In genomic region chr3:23821858-23822257, GRCh38 we compare ENCODE assay signal across 20 cellular contexts. TPM values are rescaled to one million over a fixed set of nuclear protein-coding genes. Genes with fewer than 3 reads are reported as not detected.
DNase-seq lines count a peak whose midpoint lies in the region; ATAC-seq and TF ChIP-seq lines count a peak whose summit lies in the region.
"Had no signal": no experiment of that assay in that cellular context is flagged by ENCODE, and none has a peak within 500 bp of the region (broad histone marks: within the 10 kb centered on the region; RNA-seq: fewer than 3 reads in every experiment).

No MANE protein-coding gene starts in this region.

- H3K9me3 ChIP-seq in HEK293 (ENCODE audit: control insufficient read depth, insufficient read depth, low read depth, low read length) (no peaks in the 10 kb centered on the region), Panc1 (ENCODE audit: control insufficient read depth, insufficient read depth, low read depth, low read length) (no peaks in the 10 kb centered on the region)

- peaks cover 34% of the 10 kb centered on the region for H3K36me3 Mint-ChIP-seq in stimulated activated memory B cell treated with anti-CD40 and anti-IgM and Interleukin-4, amounts not matched to agents 10 μg/mL and 1 μg/mL and 100 μg/mL, for 72 hours

- peaks cover 74% of the 10 kb centered on the region for H3K4me1 Mint-ChIP-seq in stimulated activated memory B cell treated with anti-CD40 and anti-IgM and Interleukin-4, amounts not matched to agents 10 μg/mL and 1 μg/mL and 100 μg/mL, for 72 hours

- H3K4me3 Mint-ChIP-seq in stimulated activated memory B cell treated with anti-CD40 and anti-IgM and Interleukin-4, amounts not matched to agents 10 μg/mL and 1 μg/mL and 100 μg/mL, for 72 hours, result no peak overlapping the region

- H3K9me3 Mint-ChIP-seq in stimulated activated memory B cell treated with anti-CD40 and anti-IgM and Interleukin-4, amounts not matched to agents 10 μg/mL and 1 μg/mL and 100 μg/mL, for 72 hours, result peaks cover 3% of the 10 kb centered on the region
- H3K9me3 Mint-ChIP-seq: CD4-positive, CD25-positive, alpha-beta regulatory T cell had no signal

- H3K27me3 ChIP-seq in Panc1 (ENCODE audit: control insufficient read depth, insufficient read depth, low read length), result no peaks in the 10 kb centered on the region
- no peaks in the 10 kb centered on the region for H3K27me3 ChIP-seq in mesendoderm (ENCODE audit: insufficient read depth, low read length, poor library complexity)

- CTCF ChIA-PET in HEK293 (lab: Yijun Ruan, JAX), result no interaction called here
- CTCF ChIA-PET in Panc1 (lab: Charles Lee), result no interaction called here

- no peak overlapping the region for H2BK15ac ChIP-seq in mesendoderm (replicated peaks; ENCODE audit: low read depth)

- H3K4me2 ChIP-seq in mesendoderm (ENCODE audit: low read length), result no peak overlapping the region

- intact Hi-C loops in Panc1 (cut with micrococcal nuclease; ENCODE audit: unreplicated experiment), result no loop called here

- H2BK120ac ChIP-seq in mesendoderm (ENCODE audit: low read depth, low read length), result no peak overlapping the region

- no peak overlapping the region for H3K9ac ChIP-seq in mesendoderm (ENCODE audit: low read length)

- BruUV-seq in Panc1 (replicated peaks; lab: Mats Ljungman, UMichigan), result no TSS peak

- no peak for TF ChIP-seq CTCF in HEK293 (tag by site-specific recombination; IDR thresholded peaks at IDR 0.05)
- no peak for TF ChIP-seq CTCF in Panc1 (IDR thresholded peaks at IDR 0.05)

- H4K8ac ChIP-seq in mesendoderm (ENCODE audit: low read depth, low read length), result peak overlapping the region; percentile 56

- in situ Hi-C loops in Panc1 (cut with HindIII; ENCODE audit: low pct_unique_long_range_greater_than_20kb, low sequenced_read_pairs), result no loop called here

- ATAC-seq in Panc1, result 0 out of 2 replicates have a peak, but pooled peaks have one; percentile 46
- ATAC-seq in stimulated activated memory B cell treated with anti-CD40 and anti-IgM and Interleukin-4, amounts not matched to agents 10 μg/mL and 1 μg/mL and 100 μg/mL, for 72 hours, result no peak
- ATAC-seq: GM12878 had no signal

- no peak for DNase-seq in Panc1 (ENCODE audit: low read depth, low spot score)
- no peak for DNase-seq in mesendoderm
- DNase-seq in substantia nigra (lab: John Stamatoyannopoulos, UW), result no peak
- no peak for DNase-seq in NCI-H226
- no peak for DNase-seq in NCI-H510A treated with DMSO at 0.1 percent for 48 hours (lab: John Stamatoyannopoulos, UW)
- DNase-seq: CD4-positive, CD25-positive, alpha-beta regulatory T cell; COR-L47; DMS79; H7; MM.1S; NCI-H1048; NCI-H1436 treated with DMSO at 0.1 percent for 48 hours; NCI-H2029 treated with DMSO at 0.1 percent for 48 hours; NCI-H446; NCI-H526 treated with DMSO at 0.1 percent for 48 hours; OCI-M1; Right ventricle myocardium superior had no signal

- H3K36me3 ChIP-seq in HEK293 (ENCODE audit: control insufficient read depth in 2 of 2, insufficient read depth in 1 of 2, low read length in 2 of 2) (peaks cover 0 to 14% of the 10 kb centered on the region in 2 experiments; a peak in 1 of 3 replicates), Panc1 (ENCODE audit: control insufficient read depth, insufficient read depth, low read length) (no peaks in the 10 kb centered on the region), mesendoderm (ENCODE audit: control insufficient read depth, insufficient read depth, low read length) (no peaks in the 10 kb centered on the region)

- no peak overlapping the region for H3K18ac ChIP-seq in mesendoderm (ENCODE audit: low read length)

- H2BK5ac ChIP-seq in mesendoderm (ENCODE audit: low read length), result no peak overlapping the region

- POLR2A ChIA-PET in HEK293 (lab: Yijun Ruan, JAX) (no interaction called here), Panc1 (lab: Charles Lee) (no interaction called here)

- H3K27ac Mint-ChIP-seq in stimulated activated memory B cell treated with anti-CD40 and anti-IgM and Interleukin-4, amounts not matched to agents 10 μg/mL and 1 μg/mL and 100 μg/mL, for 72 hours, result peak overlapping the region; percentile 11

- H3K23ac ChIP-seq in mesendoderm (ENCODE audit: low read length), result no peak overlapping the region

- H2AK5ac ChIP-seq in mesendoderm (ENCODE audit: low read length), result no peak overlapping the region

- peaks cover 41% of the 10 kb centered on the region for H3K79me2 ChIP-seq in mesendoderm (ENCODE audit: control insufficient read depth, insufficient read depth, low read length)

- no peak overlapping the region for H3K4ac ChIP-seq in mesendoderm (ENCODE audit: low read depth, low read length)

- H4K5ac ChIP-seq in mesendoderm (ENCODE audit: low read length), result no peak overlapping the region

- H3K79me1 ChIP-seq in mesendoderm (ENCODE audit: low read length), result peaks cover 19% of the 10 kb centered on the region

- H3K27me3 Mint-ChIP-seq in stimulated activated memory B cell treated with anti-CD40 and anti-IgM and Interleukin-4, amounts not matched to agents 10 μg/mL and 1 μg/mL and 100 μg/mL, for 72 hours, result no peaks in the 10 kb centered on the region
- H3K27me3 Mint-ChIP-seq: CD4-positive, CD25-positive, alpha-beta regulatory T cell had no signal

- no CpG with 5 or more reads among the region's 1 CpG for WGBS in mesendoderm (ENCODE audit: extremely low coverage, insufficient coverage, low lambda C conversion rate)

- H3K56ac ChIP-seq in mesendoderm (ENCODE audit: low read length), result no peak overlapping the region

- H3K4me1 ChIP-seq in HEK293 (ENCODE audit: control insufficient read depth, insufficient read depth, low read length) (peaks cover 12% of the 10 kb centered on the region), Panc1 (ENCODE audit: control insufficient read depth, insufficient read depth, low read length) (peaks cover 14% of the 10 kb centered on the region), mesendoderm (ENCODE audit: control insufficient read depth, low read depth, low read length) (peaks cover 3% of the 10 kb centered on the region)

- H3K27ac ChIP-seq in HEK293 (ENCODE audit: extremely low read depth, low read depth, low read length) (no peak overlapping the region), Panc1 (ENCODE audit: low read length) (no peak overlapping the region), mesendoderm (ENCODE audit: low read depth, low read length) (no peak overlapping the region), substantia nigra (ENCODE audit: low read depth, low read length, poor library complexity, severe bottlenecking) (no peak overlapping the region)

- H3K4me3 ChIP-seq in HEK293 (ENCODE audit: low read depth, low read length), result no peak overlapping the region
- H3K4me3 ChIP-seq in Panc1 (ENCODE audit: low read depth in 2 of 2, low read length in 2 of 2), result no peak overlapping the region
- H3K4me3 ChIP-seq in mesendoderm (ENCODE audit: low read length), result no peak overlapping the region
- H3K4me3 ChIP-seq: GM12878 had no signal

TF ChIP-seq in HEK293, 187 proteins besides CTCF, POLR2A, EP300 and RAD21:
- TF ChIP-seq ZNF266 (tag by site-specific recombination; IDR thresholded peaks at IDR 0.05; ENCODE audit: low read depth), result no peak
- no peak for TF ChIP-seq ZBTB7A (tag by site-specific recombination; IDR thresholded peaks at IDR 0.05; ENCODE audit: low read depth)
- peak; percentile 96 for TF ChIP-seq PRDM1 (tag by site-specific recombination; IDR thresholded peaks at IDR 0.05)
- TF ChIP-seq ZBTB17 (tag by site-specific recombination; IDR thresholded peaks at IDR 0.05), result peak; percentile 64; the same call in 1 of the 2 replicates
- no peak for TF ChIP-seq REST (tag by site-specific recombination; IDR thresholded peaks at IDR 0.05)
- no peak for TF ChIP-seq OVOL3 (tag by site-specific recombination; IDR thresholded peaks at IDR 0.05)
- TF ChIP-seq TCF7L2 (IDR thresholded peaks at IDR 0.05; ENCODE audit: borderline replicate concordance, low read depth, low read length), result no peak

RNA-seq across cellular contexts. Expression of gene UBE2E1, which starts 16.1 kb away (rescaled TPM):
- total RNA-seq in Panc1 (2021; ENCODE audit: unreplicated experiment), result 127 TPM
- polyA plus RNA-seq in Panc1 (2012; ENCODE audit: insufficient read length), result 103 TPM
- polyA plus RNA-seq in mesendoderm (2013, experiment 1 of 2), result 169 TPM
- polyA plus RNA-seq in mesendoderm (2013, experiment 2 of 2), result 166 TPM
